In the genomic region with DNA sequence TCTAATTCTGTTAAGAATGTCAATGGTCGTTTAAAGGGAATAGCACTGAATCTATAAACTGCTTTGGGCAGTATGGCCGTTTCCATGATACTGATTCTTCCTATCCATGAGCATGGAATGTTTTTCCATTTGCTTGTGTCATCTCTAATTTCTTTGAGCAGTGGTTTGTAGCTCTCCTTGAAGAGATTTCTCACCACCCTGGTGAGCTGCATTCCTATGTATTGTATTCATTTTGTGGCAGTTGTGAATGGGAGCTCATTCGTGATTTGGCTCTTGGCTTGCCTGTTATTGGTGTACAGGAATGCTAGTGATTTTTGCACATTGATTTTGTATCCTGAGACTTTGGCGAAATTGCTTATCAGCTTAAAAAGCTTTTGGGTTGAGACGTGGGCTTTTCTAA, we compare ENCODE assay signal across 23 cellular contexts. TPM values are rescaled to one million over a fixed set of nuclear protein-coding genes. Genes with fewer than 3 reads are reported as not detected.
DNase-seq lines count a peak whose midpoint lies in the region; ATAC-seq and TF ChIP-seq lines count a peak whose summit lies in the region.
"Had no signal": no experiment of that assay in that cellular context is flagged by ENCODE, and none has a peak within 500 bp of the region (broad histone marks: within the 10 kb centered on the region; RNA-seq: fewer than 3 reads in every experiment).

No MANE protein-coding gene starts in this region.

- ATAC-seq in GM19455 (IDR thresholded peaks at IDR 0.05; ENCODE audit: unreplicated experiment) (no peak), GM21786 (IDR thresholded peaks at IDR 0.05; ENCODE audit: unreplicated experiment) (no peak)
- ATAC-seq in CD8-positive, alpha-beta T cell = no peak
- ATAC-seq: activated CD8-positive, alpha-beta T cell treated with anti-CD3 and anti-CD28 coated beads, Interleukin-2, amount 10 ng/mL, durations not matched to agents 7 days and 5 days had no signal

- H3K18ac ChIP-seq in neuronal stem cell (ENCODE audit: low read length) = no peak overlapping the region

- H3K4me1 ChIP-seq in neuronal stem cell (ENCODE audit: control insufficient read depth in 2 of 2, insufficient read depth in 1 of 2, low read depth in 1 of 2, low read length in 2 of 2) = peaks cover 0 to 5% of the 10 kb centered on the region in 2 donors
- H3K4me1 ChIP-seq in CD8-positive, alpha-beta T cell (ENCODE audit: insufficient read depth, low read length) = peaks cover 9% of the 10 kb centered on the region

- peaks cover 2% of the 10 kb centered on the region for H3K9me3 Mint-ChIP-seq in CD8-positive, alpha-beta T cell
- H3K9me3 Mint-ChIP-seq: activated naive CD4-positive, alpha-beta T cell treated with anti-CD3 and anti-CD28 coated beads, Interleukin-2, amount 10 ng/mL, durations not matched to agents 7 days and 5 days; activated T-cell treated with anti-CD3 and anti-CD28 coated beads, Interleukin-2, amount 50 U/mL, for 24 hours had no signal

- H3K23ac ChIP-seq in neuronal stem cell (ENCODE audit: low read depth, low read length, poor library complexity) = no peak overlapping the region

- H3K4me2 ChIP-seq in neuronal stem cell (ENCODE audit: insufficient read depth, low read length, poor library complexity, severe bottlenecking) = no peak overlapping the region

- H2BK15ac ChIP-seq in neuronal stem cell (ENCODE audit: low read length) = no peak overlapping the region

- no peak overlapping the region for H4K8ac ChIP-seq in neuronal stem cell (ENCODE audit: low read depth, low read length)

- no peak overlapping the region for H2BK5ac ChIP-seq in neuronal stem cell (ENCODE audit: low read length)

- no peak overlapping the region for H3K4me3 ChIP-seq in epithelial cell of esophagus (ENCODE audit: low read length)
- H3K4me3 ChIP-seq in neuronal stem cell (ENCODE audit: low read length in 2 of 2) = no peak overlapping the region
- H3K4me3 ChIP-seq in CD8-positive, alpha-beta T cell (ENCODE audit: low read depth, low read length) = no peak overlapping the region
- H3K4me3 ChIP-seq: thoracic aorta had no signal

- no peaks in the 10 kb centered on the region for H3K36me3 ChIP-seq in neuronal stem cell (replicated peaks in 1 of 2; ENCODE audit: control insufficient read depth in 2 of 2, insufficient read depth in 2 of 2, low read length in 2 of 2)
- H3K36me3 ChIP-seq in CD8-positive, alpha-beta T cell (ENCODE audit: insufficient read depth, low read length) = no peaks in the 10 kb centered on the region
- H3K36me3 ChIP-seq: thoracic aorta had no signal

- H3K14ac ChIP-seq in neuronal stem cell (ENCODE audit: low read length) = no peak overlapping the region

- no peaks in the 10 kb centered on the region for H3K79me1 ChIP-seq in neuronal stem cell (ENCODE audit: low read depth, low read length)

- H2AK5ac ChIP-seq in neuronal stem cell (ENCODE audit: low read depth, low read length) = no peak overlapping the region

- no peak overlapping the region for H2BK120ac ChIP-seq in neuronal stem cell (ENCODE audit: low read depth, low read length)

- no peak overlapping the region for H4K91ac ChIP-seq in neuronal stem cell (ENCODE audit: low read depth, low read length, poor library complexity)

- no peak overlapping the region for H3K9ac ChIP-seq in neuronal stem cell (ENCODE audit: low read depth, low read length, poor library complexity)

- no peak overlapping the region for H3K27ac Mint-ChIP-seq in CD8-positive, alpha-beta T cell
- H3K27ac Mint-ChIP-seq: activated CD8-positive, alpha-beta T cell treated with anti-CD3 and anti-CD28 coated beads, Interleukin-2, amount 10 ng/mL, durations not matched to agents 7 days and 5 days; activated naive CD4-positive, alpha-beta T cell treated with anti-CD3 and anti-CD28 coated beads, Interleukin-2, amount 10 ng/mL, durations not matched to agents 7 days and 5 days; activated T-cell treated with anti-CD3 and anti-CD28 coated beads, Interleukin-2, amount 50 U/mL, for 24 hours; brain; CD8-positive, alpha-beta memory T cell had no signal

- H2AFZ ChIP-seq in neuronal stem cell (ENCODE audit: low read length) = no peak overlapping the region

- DNase-seq in EL (peak; percentile 92), RPMI7951 (ENCODE audit: low read depth) (peak; percentile 78), epithelial cell of esophagus (ENCODE audit: low read depth) (peak; percentile 71), neuronal stem cell (ENCODE audit: low spot score) (no peak)
- no peak for DNase-seq in CD8-positive, alpha-beta T cell
- no peak for DNase-seq in stimulated activated CD4-positive, alpha-beta T cell treated with anti-CD3 and anti-CD28 coated beads, Interleukin-12 subunit alpha, Interleukin-12 subunit beta, amount 100 ng/mL, for 4 hours
- DNase-seq: activated CD4-positive, CD25-positive, alpha-beta regulatory T cell; activated CD8-positive, alpha-beta T cell treated with anti-CD3 and anti-CD28 coated beads, Interleukin-2, amount 10 ng/mL, durations not matched to agents 7 days and 5 days; activated naive CD4-positive, alpha-beta T cell treated with anti-CD3 and anti-CD28 coated beads, Interleukin-2, amount 10 ng/mL, durations not matched to agents 7 days and 5 days; activated T-cell treated with anti-CD3 and anti-CD28 coated beads, Interleukin-2, amount 50 U/mL, for 24 hours; CD8-positive, alpha-beta memory T cell; dermis blood vessel endothelial cell; DMS53; Karpas-422; NCI-H1092 treated with DMSO at 0.1 percent for 48 hours; NCI-H524; retina; SHP77 treated with DMSO at 0.1 percent for 48 hours; T-helper 2 cell had no signal

- intact Hi-C loops in CD8-positive, alpha-beta T cell (cut with DNase I, micrococcal nuclease) = no loop called here

- no peak overlapping the region for H2BK12ac ChIP-seq in neuronal stem cell (ENCODE audit: low read length)

- POLR2A ChIA-PET in CD8-positive, alpha-beta T cell (lab: Charles Lee) = no interaction called here

- no peaks in the 10 kb centered on the region for H3K27me3 ChIP-seq in neuronal stem cell (ENCODE audit: control insufficient read depth in 3 of 3, insufficient read depth in 3 of 3, low read depth in 1 of 3, low read length in 3 of 3)
- H3K27me3 ChIP-seq in CD8-positive, alpha-beta T cell (ENCODE audit: insufficient read depth, low read length) = no peaks in the 10 kb centered on the region

- no peak for TF ChIP-seq CTCF in epithelial cell of esophagus (IDR thresholded peaks at IDR 0.05; ENCODE audit: insufficient read depth, low read depth, low read length, missing control alignments)
- TF ChIP-seq CTCF in CD8-positive, alpha-beta T cell (IDR thresholded peaks at IDR 0.05) = no peak

- H3K4me1 Mint-ChIP-seq in CD8-positive, alpha-beta T cell (ENCODE audit: low read depth) = peaks cover 8% of the 10 kb centered on the region

- no peaks in the 10 kb centered on the region for H3K27me3 Mint-ChIP-seq in CD8-positive, alpha-beta T cell (ENCODE audit: low read depth)
- H3K27me3 Mint-ChIP-seq: activated naive CD4-positive, alpha-beta T cell treated with anti-CD3 and anti-CD28 coated beads, Interleukin-2, amount 10 ng/mL, durations not matched to agents 7 days and 5 days; activated T-cell treated with anti-CD3 and anti-CD28 coated beads, Interleukin-2, amount 50 U/mL, for 24 hours; brain had no signal

- H3K4me3 Mint-ChIP-seq in CD8-positive, alpha-beta T cell = no peak overlapping the region
- H3K4me3 Mint-ChIP-seq: activated CD8-positive, alpha-beta T cell treated with anti-CD3 and anti-CD28 coated beads, Interleukin-2, amount 10 ng/mL, durations not matched to agents 7 days and 5 days; activated naive CD4-positive, alpha-beta T cell treated with anti-CD3 and anti-CD28 coated beads, Interleukin-2, amount 10 ng/mL, durations not matched to agents 7 days and 5 days; activated T-cell treated with anti-CD3 and anti-CD28 coated beads, Interleukin-2, amount 50 U/mL, for 24 hours; brain; CD8-positive, alpha-beta memory T cell had no signal

- H3K4ac ChIP-seq in neuronal stem cell (ENCODE audit: low read length) = no peak overlapping the region

- WGBS in neuronal stem cell (ENCODE audit: extremely low coverage in 2 of 2, insufficient read length in 2 of 2, insufficient replicate concordance in 1 of 2), 2 donors = no CpG with 5 or more reads among the region's 5 CpGs

- no peaks in the 10 kb centered on the region for H3K9me3 ChIP-seq in neuronal stem cell (replicated peaks in 1 of 2; ENCODE audit: control insufficient read depth in 2 of 2, insufficient read depth in 1 of 2, low read depth in 1 of 2, low read length in 2 of 2)
- no peaks in the 10 kb centered on the region for H3K9me3 ChIP-seq in CD8-positive, alpha-beta T cell (ENCODE audit: low read length)
- H3K9me3 ChIP-seq: thoracic aorta had no signal

- H3K36me3 Mint-ChIP-seq in CD8-positive, alpha-beta T cell = no peaks in the 10 kb centered on the region
- H3K36me3 Mint-ChIP-seq: activated naive CD4-positive, alpha-beta T cell treated with anti-CD3 and anti-CD28 coated beads, Interleukin-2, amount 10 ng/mL, durations not matched to agents 7 days and 5 days; brain; CD8-positive, alpha-beta memory T cell had no signal

- H3K27ac ChIP-seq in neuronal stem cell (replicated peaks; ENCODE audit: low read length) = peak overlapping the region; percentile 11
- H3K27ac ChIP-seq in CD8-positive, alpha-beta T cell (ENCODE audit: low read depth, low read length) = no peak overlapping the region
- H3K27ac ChIP-seq: thoracic aorta had no signal

- CTCF ChIA-PET in CD8-positive, alpha-beta T cell (lab: Charles Lee) = interaction anchor here (0.7 to 1.9 kb wide), 4 partner anchors 8 to 309 kb away, joined by 3 to 7 read pairs (median 7); no protein-coding TSS in a partner anchor

RNA-seq across cellular contexts. Expression of a gene that starts 38.3 kb away (rescaled TPM):
- total RNA-seq in RPMI7951 (2014; rRNA removed; shearing (Covaris generic)) = 52.1 and 62.5 TPM in 2 replicates
- 46.7 TPM for polyA plus RNA-seq in neuronal stem cell (2013, experiment 1 of 2)
- 47.0 TPM for polyA plus RNA-seq in neuronal stem cell (2013, experiment 2 of 2)
- 10 to 100 TPM; 45.0 to 52.6 TPM for total RNA-seq in CD8-positive, alpha-beta T cell

Comparison
In these comparisons a context has a peak if more than half of its experiments do, and no peak if none do; other contexts are left out.
1. DNase-seq: peak in EL (single experiment), RPMI7951 (single experiment) and epithelial cell of esophagus (single experiment); none in neuronal stem cell (single experiment), CD8-positive, alpha-beta T cell (0 of 7) and stimulated activated CD4-positive, alpha-beta T cell treated with anti-CD3 and anti-CD28 coated beads, Interleukin-12 subunit alpha, Interleukin-12 subunit beta, amount 100 ng/mL, for 4 hours (single experiment).